ENCODE assay signal across 10 cellular contexts in the genomic region with DNA sequence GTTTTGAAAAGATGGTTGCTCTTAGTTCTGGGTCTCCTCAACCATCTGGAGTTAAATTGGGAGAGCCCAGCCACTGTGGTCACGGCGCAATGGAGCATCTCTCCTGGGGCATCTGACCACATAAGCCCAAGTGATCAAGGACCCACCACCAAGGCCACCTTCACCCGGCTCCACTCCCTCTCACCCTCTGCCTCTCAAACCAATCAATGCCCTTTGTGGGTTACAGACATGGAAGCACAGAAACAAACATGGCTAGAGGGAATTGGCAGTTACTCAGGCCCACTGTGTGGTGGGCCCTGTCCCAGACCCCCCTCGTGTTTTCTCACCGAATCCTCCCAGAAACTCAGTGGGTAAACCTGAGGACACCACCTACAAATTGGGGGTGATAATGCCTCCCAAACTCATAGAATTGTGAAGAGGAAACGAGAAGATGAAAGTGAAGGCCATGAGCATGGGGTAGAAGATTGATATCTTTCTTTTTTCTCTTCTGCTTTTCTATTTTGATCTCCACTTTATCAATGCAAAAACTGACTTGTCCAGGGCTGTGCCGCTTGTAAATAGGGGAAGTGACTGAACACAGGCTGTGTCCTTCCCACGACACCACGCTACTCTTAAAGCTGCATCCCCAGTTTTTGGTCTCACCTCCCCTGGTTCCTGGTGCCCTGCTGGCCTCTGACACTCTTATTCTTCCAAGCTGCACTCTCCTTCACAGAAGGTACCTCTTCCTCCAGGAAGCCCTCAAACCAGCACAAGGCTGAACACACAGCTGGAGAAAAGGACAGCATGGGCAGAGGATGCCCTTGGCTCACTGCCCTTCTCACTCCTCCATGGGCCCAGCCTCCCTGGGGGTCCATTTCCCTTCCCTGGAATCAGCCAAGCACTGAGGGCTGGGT. TPM values are rescaled to one million over a fixed set of nuclear protein-coding genes. Genes with fewer than 3 reads are reported as not detected.
DNase-seq lines count a peak whose midpoint lies in the region; ATAC-seq, FAIRE-seq and TF ChIP-seq lines count a peak whose summit lies in the region.
"Had no signal": no experiment of that assay in that cellular context is flagged by ENCODE, and none has a peak within 500 bp of the region (broad histone marks: within the 10 kb centered on the region; RNA-seq: fewer than 3 reads in every experiment).

No MANE protein-coding gene starts in this region.

- in situ Hi-C loops in KBM-7 (cut with MboI; ENCODE audit: low pct_unique_long_range_greater_than_20kb, low sequenced_read_pairs): loop anchor here (25.0 kb wide), 1 partner anchor 96 kb away; no protein-coding TSS in a partner anchor

- ATAC-seq in GM21737 (IDR thresholded peaks at IDR 0.05; ENCODE audit: unreplicated experiment) (peak; percentile 66), lower lobe of right lung (peak; percentile 40 to 69)

- POLR2A ChIA-PET in SK-N-SH (lab: Yijun Ruan, JAX): no interaction called here

- no peak overlapping the region for H3K4me2 ChIP-seq in SK-N-SH

- H3K27ac ChIP-seq in lower lobe of right lung (peak overlapping the region; percentile 28), SK-N-SH (ENCODE audit: low read depth in 2 of 2, low read length in 1 of 2) (no peak overlapping the region)

- FAIRE-seq in GM12892 (lab: Jason Lieb, UNC): peak; percentile 95

- no peak for TF ChIP-seq EP300 in SK-N-SH (IDR thresholded peaks at IDR 0.05; ENCODE audit: borderline replicate concordance in 1 of 2, low read depth in 1 of 2, low read length in 1 of 2)

- no peak overlapping the region for H3K4me3 ChIP-seq in lower lobe of right lung
- no peak overlapping the region for H3K4me3 ChIP-seq in SK-N-SH (ENCODE audit: low read depth in 2 of 2, low read length in 1 of 2)
- H3K4me3 ChIP-seq in BE2C (ENCODE audit: low read depth, low read length): no peak overlapping the region

- H3K79me2 ChIP-seq in SK-N-SH (ENCODE audit: insufficient read depth): no peaks in the 10 kb centered on the region

- no peak for TF ChIP-seq RAD21 in SK-N-SH (IDR thresholded peaks at IDR 0.05; ENCODE audit: low read length)

- peaks cover 53% of the 10 kb centered on the region for H3K4me1 ChIP-seq in lower lobe of right lung
- no peaks in the 10 kb centered on the region; a peak in 1 of 4 replicates for H3K4me1 ChIP-seq in SK-N-SH (ENCODE audit: control insufficient read depth in 1 of 2, insufficient read depth in 2 of 2, low read depth in 1 of 2, low read length in 1 of 2)
- no peaks in the 10 kb centered on the region for H3K4me1 ChIP-seq in BE2C

- TF ChIP-seq CTCF in lower lobe of right lung (IDR thresholded peaks at IDR 0.05) (no peak), SK-N-SH (IDR thresholded peaks at IDR 0.05) (no peak), BE2C (IDR thresholded peaks at IDR 0.05; ENCODE audit: low read depth, low read length) (no peak)

- no peak for TF ChIP-seq POLR2A in GM12892 (IDR thresholded peaks at IDR 0.05; ENCODE audit: low read depth, low read length)

- H4K20me1 ChIP-seq in SK-N-SH (ENCODE audit: insufficient read depth): no peaks in the 10 kb centered on the region

- H3K9me3 ChIP-seq in lower lobe of right lung (no peaks in the 10 kb centered on the region), SK-N-SH (no peaks in the 10 kb centered on the region), BE2C (no peaks in the 10 kb centered on the region)

- no peaks in the 10 kb centered on the region for H3K9me2 ChIP-seq in SK-N-SH

- no peaks in the 10 kb centered on the region for H3F3A ChIP-seq in SK-N-SH (replicated peaks; ENCODE audit: insufficient read depth)

- CTCF ChIA-PET in SK-N-SH (lab: Yijun Ruan, JAX): interaction anchor here (0.9 to 2.8 kb wide), 3 partner anchors 13 to 151 kb away, joined by 3 to 11 read pairs (median 5); partner anchors contain the start of gene RNF141

- H3K36me3 ChIP-seq in lower lobe of right lung (no peaks in the 10 kb centered on the region), SK-N-SH (replicated peaks in 1 of 2; ENCODE audit: control insufficient read depth in 1 of 2, insufficient read depth in 2 of 2, low read length in 1 of 2) (no peaks in the 10 kb centered on the region), BE2C (no peaks in the 10 kb centered on the region)

- intact Hi-C loops in lower lobe of right lung (cut with DNase I): no loop called here

- no peak overlapping the region for H2AFZ ChIP-seq in SK-N-SH (ENCODE audit: low read depth)

- no peak overlapping the region for H3K9ac ChIP-seq in SK-N-SH

- no peaks in the 10 kb centered on the region for H3K27me3 ChIP-seq in lower lobe of right lung (ENCODE audit: low read depth)
- H3K27me3 ChIP-seq in SK-N-SH (ENCODE audit: insufficient read depth): no peaks in the 10 kb centered on the region
- no peaks in the 10 kb centered on the region for H3K27me3 ChIP-seq in BE2C

- WGBS in SK-N-SH (ENCODE audit: low lambda C conversion rate): 87% methylated on average over 8 of the region's 9 CpGs

- DNase-seq in GM12892 (ENCODE audit: insufficient read length) (no peak), KBM-7 (peak; percentile 88), lower lobe of right lung (no peak), SK-N-SH (no peak), NCI-H510A treated with DMSO at 0.1 percent for 48 hours (lab: John Stamatoyannopoulos, UW) (no peak), BE2C (no peak)
- no peak for DNase-seq in activated CD4-positive, alpha-beta T cell treated with anti-CD3 and anti-CD28 coated beads, Interleukin-2, amount 50 U/mL, for 4 hours
- DNase-seq: amygdala, left cardiac atrium had no signal

TF ChIP-seq in SK-N-SH, 30 proteins besides CTCF, POLR2A, EP300 and RAD21 (continues in another document):
- TF ChIP-seq MXI1 (IDR thresholded peaks at IDR 0.05; ENCODE audit: low read depth, low read length): no peak
- no peak for TF ChIP-seq ELF1 (IDR thresholded peaks at IDR 0.05)
- TF ChIP-seq REST (IDR thresholded peaks at IDR 0.05; ENCODE audit: low read depth, low read length): no peak
- no peak for TF ChIP-seq RCOR1 (IDR thresholded peaks at IDR 0.05; ENCODE audit: low read length)
- TF ChIP-seq FOXJ3 (CRISPR knock-in tag; IDR thresholded peaks at IDR 0.05): no peak
- TF ChIP-seq JUND (IDR thresholded peaks at IDR 0.05): no peak
- no peak for TF ChIP-seq POLR2AphosphoS5 (IDR thresholded peaks at IDR 0.05; ENCODE audit: low read depth, low read length)
- no peak for TF ChIP-seq FOSL2 (IDR thresholded peaks at IDR 0.05; ENCODE audit: borderline replicate concordance, low read depth)
- TF ChIP-seq TCF12 (IDR thresholded peaks at IDR 0.05): no peak
- no peak for TF ChIP-seq USF2 (IDR thresholded peaks at IDR 0.05; ENCODE audit: borderline replicate concordance, low read depth, low read length)
- TF ChIP-seq RFX5 (IDR thresholded peaks at IDR 0.05; ENCODE audit: low read length): no peak
- TF ChIP-seq TAF1 (IDR thresholded peaks at IDR 0.05; ENCODE audit: borderline replicate concordance, low read depth, low read length): no peak
- no peak for TF ChIP-seq NRF1 (IDR thresholded peaks at IDR 0.05; ENCODE audit: low read depth, low read length)
- TF ChIP-seq, protein P1, sequence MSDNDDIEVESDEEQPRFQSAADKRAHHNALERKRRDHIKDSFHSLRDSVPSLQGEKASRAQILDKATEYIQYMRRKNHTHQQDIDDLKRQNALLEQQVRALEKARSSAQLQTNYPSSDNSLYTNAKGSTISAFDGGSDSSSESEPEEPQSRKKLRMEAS (IDR thresholded peaks at IDR 0.05; ENCODE audit: low read depth): no peak
- TF ChIP-seq PBX3 (IDR thresholded peaks at IDR 0.05): no peak

RNA-seq across cellular contexts. Expression of gene IRAG1, which starts 52.0 kb away (rescaled TPM):
- not detected for polyA plus RNA-seq in GM12892 (2012; ENCODE audit: missing spikeins)
- 12.9 TPM for total RNA-seq in lower lobe of right lung
- polyA plus RNA-seq in SK-N-SH (2012; rRNA removed): 0.05 and 0.10 TPM in 2 replicates
- polyA plus RNA-seq in SK-N-SH (2012; cell fraction: cytosol; rRNA removed): 0.07 and 0.08 TPM in 2 replicates
- polyA plus RNA-seq in SK-N-SH (2012; cell fraction: nucleus; rRNA removed): 0.27 and 0.29 TPM in 2 replicates
- 0.43 TPM for polyA plus RNA-seq in BE2C (2012; ENCODE audit: insufficient read depth, insufficient read length, low read depth)
